In genomic region chr5:100792781-100793180, GRCh38 we compare ENCODE assay signal across 1 cellular context.
TF ChIP-seq lines count a peak whose summit lies in the region.

No MANE protein-coding gene starts in this region.

TF ChIP-seq in H1, 55 proteins besides CTCF, POLR2A, EP300 and RAD21 (continued from another document):
- TF ChIP-seq CHD7 (IDR thresholded peaks at IDR 0.05; ENCODE audit: insufficient replicate concordance, low read length) (no peak), HDAC6 (IDR thresholded peaks at IDR 0.05; ENCODE audit: low read depth, low read length) (no peak), TEAD4 (IDR thresholded peaks at IDR 0.05; ENCODE audit: low read depth, low read length) (no peak), CBX8 (IDR thresholded peaks at IDR 0.05; ENCODE audit: borderline replicate concordance, low read depth, low read length) (no peak), TCF12 (IDR thresholded peaks at IDR 0.05; ENCODE audit: low read depth, low read length) (no peak), TAF1 (IDR thresholded peaks at IDR 0.05; ENCODE audit: low read depth, low read length) (no peak), CHD1 (IDR thresholded peaks at IDR 0.05; ENCODE audit: low read depth, low read length) (no peak), KDM4A (IDR thresholded peaks at IDR 0.05; ENCODE audit: low read depth, low read length, severe bottlenecking) (no peak), GABPA (IDR thresholded peaks at IDR 0.05; ENCODE audit: borderline replicate concordance, insufficient read depth, low read length) (no peak), PHF8 (conservative IDR thresholded peaks at IDR 0.05; ENCODE audit: low read depth, low read length) (no peak), JUND (IDR thresholded peaks at IDR 0.05; ENCODE audit: low read length) (no peak), TBP (IDR thresholded peaks at IDR 0.05; ENCODE audit: low read depth, low read length) (no peak), SP1 (IDR thresholded peaks at IDR 0.05; ENCODE audit: low read depth, low read length) (no peak), KDM1A (IDR thresholded peaks at IDR 0.05; ENCODE audit: borderline replicate concordance, low read length) (no peak), SUZ12 (IDR thresholded peaks at IDR 0.05; ENCODE audit: low read length) (no peak)
